1 cellular context compared by ENCODE assay signal in the genomic region with DNA sequence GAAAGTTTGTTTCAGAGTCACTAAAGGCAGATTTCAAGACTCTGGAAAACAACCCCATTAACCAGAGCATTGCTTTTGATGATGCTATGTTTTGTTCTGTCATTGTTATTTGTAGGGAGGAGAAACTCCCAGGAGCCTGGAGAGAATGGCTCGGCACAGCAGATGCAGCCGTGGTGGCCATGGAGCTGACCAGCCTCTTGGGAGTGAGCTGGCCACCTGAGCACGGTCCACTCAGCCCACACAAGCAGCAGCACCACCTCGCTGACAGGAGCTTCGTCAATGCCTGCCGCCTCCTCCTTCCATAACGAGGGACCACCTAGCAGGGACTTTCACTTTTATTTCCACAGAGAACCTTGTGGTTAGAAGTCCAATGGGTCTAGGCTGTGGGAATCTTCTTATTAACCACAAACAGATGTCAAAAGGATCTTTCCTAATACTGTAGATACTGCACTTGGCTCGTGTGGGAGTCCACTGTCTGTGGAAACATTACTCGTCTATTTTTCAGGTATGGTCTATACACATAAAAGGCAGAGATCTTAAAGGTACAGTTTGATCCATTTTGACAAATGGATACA.
TF ChIP-seq lines count a peak whose summit lies in the region.

No MANE protein-coding gene starts in this region.

TF ChIP-seq in IMR-90, 13 proteins besides CTCF, POLR2A, EP300 and RAD21:
- TF ChIP-seq, protein P1, sequence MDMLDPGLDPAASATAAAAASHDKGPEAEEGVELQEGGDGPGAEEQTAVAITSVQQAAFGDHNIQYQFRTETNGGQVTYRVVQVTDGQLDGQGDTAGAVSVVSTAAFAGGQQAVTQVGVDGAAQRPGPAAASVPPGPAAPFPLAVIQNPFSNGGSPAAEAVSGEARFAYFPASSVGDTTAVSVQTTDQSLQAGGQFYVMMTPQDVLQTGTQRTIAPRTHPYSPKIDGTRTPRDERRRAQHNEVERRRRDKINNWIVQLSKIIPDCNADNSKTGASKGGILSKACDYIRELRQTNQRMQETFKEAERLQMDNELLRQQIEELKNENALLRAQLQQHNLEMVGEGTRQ (IDR thresholded peaks at IDR 0.05; ENCODE audit: low read depth, low read length) = no peak
- TF ChIP-seq CHD1 (IDR thresholded peaks at IDR 0.05; ENCODE audit: low read depth, low read length) (no peak), MAFK (IDR thresholded peaks at IDR 0.05; ENCODE audit: low read depth, low read length) (no peak), RCOR1 (IDR thresholded peaks at IDR 0.05; ENCODE audit: insufficient replicate concordance, low read length) (no peak)
TF ChIP-seq in IMR-90: peak in this region for 0.
